ENCODE assay signal across 1 cellular context in the genomic region with DNA sequence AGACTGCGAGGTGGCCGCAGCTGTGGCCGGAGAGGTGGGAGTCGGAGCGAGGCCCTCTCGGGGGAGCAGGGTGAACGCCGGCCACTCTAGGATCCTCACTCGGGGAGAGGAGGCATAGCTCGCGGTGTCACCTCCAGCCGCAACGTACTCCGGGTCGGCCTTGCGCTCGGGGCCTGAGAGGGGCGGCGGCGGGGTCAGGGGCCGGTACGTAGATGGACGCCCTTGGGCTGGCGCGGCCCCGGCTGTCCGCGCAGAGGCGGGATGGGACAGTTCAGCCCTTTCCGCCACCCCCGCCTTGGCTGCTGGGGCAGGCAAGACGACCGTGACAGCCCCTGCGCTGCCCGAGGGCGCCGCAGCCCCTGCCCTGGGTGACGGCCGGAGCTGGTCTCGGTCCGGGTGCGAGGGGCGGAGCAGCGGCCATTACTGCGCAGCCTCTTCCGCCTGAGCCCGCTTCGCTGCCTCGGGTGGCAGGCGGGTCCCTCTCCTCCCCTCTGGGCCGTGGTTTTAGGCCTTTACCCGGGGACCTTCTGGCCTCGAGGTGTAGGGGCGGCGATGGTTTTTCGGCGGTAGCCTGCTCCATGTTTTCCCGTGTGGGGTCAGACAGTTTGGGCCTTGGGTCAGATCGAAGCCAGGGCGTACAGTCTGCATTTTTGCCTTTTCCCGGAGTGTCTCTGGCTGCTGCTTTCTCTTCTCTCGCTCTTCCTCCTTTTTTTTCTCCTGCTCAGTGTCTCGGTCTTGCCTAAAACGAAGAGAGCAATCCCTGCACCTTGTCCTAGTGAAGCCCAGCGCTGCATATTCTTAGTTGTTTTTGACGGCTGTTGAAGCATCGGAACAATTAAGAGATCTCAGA.
A peak's percentile ranks its signal among the peaks of the same experiment; 100 is the strongest.
TF ChIP-seq lines count a peak whose summit lies in the region.

No MANE protein-coding gene starts in this region.

TF ChIP-seq in SK-N-SH, 30 proteins besides CTCF, POLR2A, EP300 and RAD21 (continued from another document):
- TF ChIP-seq, protein P1, sequence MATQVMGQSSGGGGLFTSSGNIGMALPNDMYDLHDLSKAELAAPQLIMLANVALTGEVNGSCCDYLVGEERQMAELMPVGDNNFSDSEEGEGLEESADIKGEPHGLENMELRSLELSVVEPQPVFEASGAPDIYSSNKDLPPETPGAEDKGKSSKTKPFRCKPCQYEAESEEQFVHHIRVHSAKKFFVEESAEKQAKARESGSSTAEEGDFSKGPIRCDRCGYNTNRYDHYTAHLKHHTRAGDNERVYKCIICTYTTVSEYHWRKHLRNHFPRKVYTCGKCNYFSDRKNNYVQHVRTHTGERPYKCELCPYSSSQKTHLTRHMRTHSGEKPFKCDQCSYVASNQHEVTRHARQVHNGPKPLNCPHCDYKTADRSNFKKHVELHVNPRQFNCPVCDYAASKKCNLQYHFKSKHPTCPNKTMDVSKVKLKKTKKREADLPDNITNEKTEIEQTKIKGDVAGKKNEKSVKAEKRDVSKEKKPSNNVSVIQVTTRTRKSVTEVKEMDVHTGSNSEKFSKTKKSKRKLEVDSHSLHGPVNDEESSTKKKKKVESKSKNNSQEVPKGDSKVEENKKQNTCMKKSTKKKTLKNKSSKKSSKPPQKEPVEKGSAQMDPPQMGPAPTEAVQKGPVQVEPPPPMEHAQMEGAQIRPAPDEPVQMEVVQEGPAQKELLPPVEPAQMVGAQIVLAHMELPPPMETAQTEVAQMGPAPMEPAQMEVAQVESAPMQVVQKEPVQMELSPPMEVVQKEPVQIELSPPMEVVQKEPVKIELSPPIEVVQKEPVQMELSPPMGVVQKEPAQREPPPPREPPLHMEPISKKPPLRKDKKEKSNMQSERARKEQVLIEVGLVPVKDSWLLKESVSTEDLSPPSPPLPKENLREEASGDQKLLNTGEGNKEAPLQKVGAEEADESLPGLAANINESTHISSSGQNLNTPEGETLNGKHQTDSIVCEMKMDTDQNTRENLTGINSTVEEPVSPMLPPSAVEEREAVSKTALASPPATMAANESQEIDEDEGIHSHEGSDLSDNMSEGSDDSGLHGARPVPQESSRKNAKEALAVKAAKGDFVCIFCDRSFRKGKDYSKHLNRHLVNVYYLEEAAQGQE (IDR thresholded peaks at IDR 0.05; ENCODE audit: low read depth, low read length): 0 out of 2 replicates have a peak, but pooled peaks have one; percentile 4
- peak; percentile 54; the same call in 1 of the 2 replicates for TF ChIP-seq SIN3A (IDR thresholded peaks at IDR 0.05; ENCODE audit: borderline replicate concordance, low read depth, low read length)
- TF ChIP-seq, protein P2, sequence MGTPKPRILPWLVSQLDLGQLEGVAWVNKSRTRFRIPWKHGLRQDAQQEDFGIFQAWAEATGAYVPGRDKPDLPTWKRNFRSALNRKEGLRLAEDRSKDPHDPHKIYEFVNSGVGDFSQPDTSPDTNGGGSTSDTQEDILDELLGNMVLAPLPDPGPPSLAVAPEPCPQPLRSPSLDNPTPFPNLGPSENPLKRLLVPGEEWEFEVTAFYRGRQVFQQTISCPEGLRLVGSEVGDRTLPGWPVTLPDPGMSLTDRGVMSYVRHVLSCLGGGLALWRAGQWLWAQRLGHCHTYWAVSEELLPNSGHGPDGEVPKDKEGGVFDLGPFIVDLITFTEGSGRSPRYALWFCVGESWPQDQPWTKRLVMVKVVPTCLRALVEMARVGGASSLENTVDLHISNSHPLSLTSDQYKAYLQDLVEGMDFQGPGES (IDR thresholded peaks at IDR 0.05; ENCODE audit: low read depth, low read length): no peak
- TF ChIP-seq MAX (IDR thresholded peaks at IDR 0.05; ENCODE audit: low read depth): peak; percentile 7; the same call in 1 of the 2 replicates
- TF ChIP-seq NFIC (IDR thresholded peaks at IDR 0.05; ENCODE audit: borderline replicate concordance): no peak
- TF ChIP-seq TCF12 (IDR thresholded peaks at IDR 0.05): no peak
- TF ChIP-seq USF1 (IDR thresholded peaks at IDR 0.05; ENCODE audit: borderline replicate concordance, low read depth): no peak
- TF ChIP-seq RXRA (IDR thresholded peaks at IDR 0.05; ENCODE audit: borderline replicate concordance, low read depth): no peak
- no peak for TF ChIP-seq FOXJ3 (CRISPR knock-in tag; IDR thresholded peaks at IDR 0.05)
- no peak for TF ChIP-seq RFX5 (IDR thresholded peaks at IDR 0.05; ENCODE audit: low read length)
- TF ChIP-seq CHD2 (IDR thresholded peaks at IDR 0.05; ENCODE audit: low read length, partially characterized antibody): no peak
- no peak for TF ChIP-seq USF2 (IDR thresholded peaks at IDR 0.05; ENCODE audit: borderline replicate concordance, low read depth, low read length)
- no peak for TF ChIP-seq ZBTB33 (IDR thresholded peaks at IDR 0.05; ENCODE audit: borderline replicate concordance, low read depth)
- TF ChIP-seq, protein P3, sequence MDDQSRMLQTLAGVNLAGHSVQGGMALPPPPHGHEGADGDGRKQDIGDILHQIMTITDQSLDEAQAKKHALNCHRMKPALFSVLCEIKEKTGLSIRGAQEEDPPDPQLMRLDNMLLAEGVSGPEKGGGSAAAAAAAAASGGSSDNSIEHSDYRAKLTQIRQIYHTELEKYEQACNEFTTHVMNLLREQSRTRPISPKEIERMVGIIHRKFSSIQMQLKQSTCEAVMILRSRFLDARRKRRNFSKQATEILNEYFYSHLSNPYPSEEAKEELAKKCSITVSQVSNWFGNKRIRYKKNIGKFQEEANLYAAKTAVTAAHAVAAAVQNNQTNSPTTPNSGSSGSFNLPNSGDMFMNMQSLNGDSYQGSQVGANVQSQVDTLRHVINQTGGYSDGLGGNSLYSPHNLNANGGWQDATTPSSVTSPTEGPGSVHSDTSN (IDR thresholded peaks at IDR 0.05): no peak
- peak; percentile 32; the same call in 1 of the 2 replicates for TF ChIP-seq NRF1 (IDR thresholded peaks at IDR 0.05; ENCODE audit: low read depth, low read length)
- TF ChIP-seq TAF1 (IDR thresholded peaks at IDR 0.05; ENCODE audit: borderline replicate concordance, low read depth, low read length): no peak; the same call in 1 of the 2 replicates
- TF ChIP-seq RCOR1 (IDR thresholded peaks at IDR 0.05; ENCODE audit: low read length): no peak
- TF ChIP-seq GABPA (IDR thresholded peaks at IDR 0.05; ENCODE audit: low read depth): peak; percentile 26; the same call in 1 of the 2 replicates
- TF ChIP-seq POLR2AphosphoS5 (IDR thresholded peaks at IDR 0.05; ENCODE audit: low read depth, low read length): no peak; the same call in none of the 2 replicates
- TF ChIP-seq TEAD4 (IDR thresholded peaks at IDR 0.05; ENCODE audit: borderline replicate concordance, insufficient read depth): no peak
- peak; percentile 89 for TF ChIP-seq YY1 (IDR thresholded peaks at IDR 0.05; ENCODE audit: low read depth)
- no peak for TF ChIP-seq EZH2phosphoT487 (IDR thresholded peaks at IDR 0.05; ENCODE audit: borderline replicate concordance, low read depth)
- TF ChIP-seq MEF2A (IDR thresholded peaks at IDR 0.05; ENCODE audit: borderline replicate concordance, low read depth): no peak
- TF ChIP-seq JUND (IDR thresholded peaks at IDR 0.05): no peak
- TF ChIP-seq ELF1 (IDR thresholded peaks at IDR 0.05): 0 out of 2 replicates have a peak, but pooled peaks have one; percentile 18
- TF ChIP-seq MXI1 (IDR thresholded peaks at IDR 0.05; ENCODE audit: low read depth, low read length): 0 out of 2 replicates have a peak, but pooled peaks have one; percentile 19
- no peak for TF ChIP-seq GATA2 (CRISPR knock-in tag; IDR thresholded peaks at IDR 0.05)
- no peak for TF ChIP-seq FOXM1 (IDR thresholded peaks at IDR 0.05; ENCODE audit: low read depth)
